ENCODE assay signal across 8 cellular contexts in genomic region chr6:11144393-11144829, GRCh38. TPM values are rescaled to one million over a fixed set of nuclear protein-coding genes. Genes with fewer than 3 reads are reported as not detected.
DNase-seq lines count a peak whose midpoint lies in the region; ATAC-seq, FAIRE-seq and TF ChIP-seq lines count a peak whose summit lies in the region.

No MANE protein-coding gene starts in this region.

- intact Hi-C loops in CD4-positive, alpha-beta memory T cell (cut with micrococcal nuclease) = loop anchor here (1.0 to 2.0 kb wide), 3 partner anchors 28 to 431 kb away; no protein-coding TSS in a partner anchor
- intact Hi-C loops in pancreas (cut with DNase I) (loop anchor here in 1 of 3 donors (10.0 kb wide), 1 partner anchor 350 kb away; no protein-coding TSS in a partner anchor), tibial artery (cut with DNase I; ENCODE audit: low total_unique reads) (loop anchor here (2.0 kb wide), 1 partner anchor 28 kb away; no protein-coding TSS in a partner anchor)

- peaks cover 0 to 4% (median 0%) of the 10 kb centered on the region in 4 donors for H3K4me1 Mint-ChIP-seq in CD4-positive, alpha-beta memory T cell

- no peaks in the 10 kb centered on the region for H3K4me1 ChIP-seq in CD4-positive, alpha-beta memory T cell (ENCODE audit: insufficient read depth, low read length)
- H3K4me1 ChIP-seq in SJCRH30 = no peaks in the 10 kb centered on the region
- no peaks in the 10 kb centered on the region for H3K4me1 ChIP-seq in gastroesophageal sphincter
- no peaks in the 10 kb centered on the region for H3K4me1 ChIP-seq in pancreas
- H3K4me1 ChIP-seq in tibial artery = peaks cover 0 to 3% (median 0%) of the 10 kb centered on the region in 4 donors

- H3K9me3 ChIP-seq in CD4-positive, alpha-beta memory T cell (ENCODE audit: control insufficient read depth in 1 of 2, low read length in 2 of 2) = no peaks in the 10 kb centered on the region
- H3K9me3 ChIP-seq in SJCRH30 (replicated peaks) (no peaks in the 10 kb centered on the region), gastroesophageal sphincter (no peaks in the 10 kb centered on the region), pancreas (no peaks in the 10 kb centered on the region), tibial artery (no peaks in the 10 kb centered on the region)

- POLR2A ChIA-PET in CD4-positive, alpha-beta memory T cell (lab: Charles Lee; ENCODE audit: partially characterized antibody) = no interaction called here

- no peak overlapping the region for H3K27ac ChIP-seq in CD4-positive, alpha-beta memory T cell (ENCODE audit: low read depth, low read length)
- no peak overlapping the region for H3K27ac ChIP-seq in SJCRH30
- no peak overlapping the region for H3K27ac ChIP-seq in gastroesophageal sphincter
- no peak overlapping the region for H3K27ac ChIP-seq in pancreas
- H3K27ac ChIP-seq in tibial artery = no peak overlapping the region

- H3K9me3 Mint-ChIP-seq in CD4-positive, alpha-beta memory T cell = no peaks in the 10 kb centered on the region

- TF ChIP-seq EP300 in gastroesophageal sphincter (IDR thresholded peaks at IDR 0.05) = no peak

- peak; percentile 77 for ATAC-seq in GM19397 (IDR thresholded peaks at IDR 0.05; ENCODE audit: unreplicated experiment)
- ATAC-seq in gastroesophageal sphincter = peak; percentile 86
- ATAC-seq in pancreas = peak; percentile 87 to 97 (median 96)

- no peaks in the 10 kb centered on the region for H3K36me3 ChIP-seq in CD4-positive, alpha-beta memory T cell (ENCODE audit: insufficient read depth, low read length)
- H3K36me3 ChIP-seq in SJCRH30 (no peaks in the 10 kb centered on the region), gastroesophageal sphincter (no peaks in the 10 kb centered on the region), pancreas (no peaks in the 10 kb centered on the region), tibial artery (no peaks in the 10 kb centered on the region)

- no peaks in the 10 kb centered on the region for H3K27me3 Mint-ChIP-seq in CD4-positive, alpha-beta memory T cell

- H3K4me3 ChIP-seq in CD4-positive, alpha-beta memory T cell (ENCODE audit: low read length in 2 of 2) = no peak overlapping the region
- H3K4me3 ChIP-seq in SJCRH30 (no peak overlapping the region), gastroesophageal sphincter (no peak overlapping the region), pancreas (no peak overlapping the region), tibial artery (no peak overlapping the region)

- CTCF ChIA-PET in CD4-positive, alpha-beta memory T cell (lab: Charles Lee; ENCODE audit: partially characterized antibody) = interaction anchor here (1.2 to 5.9 kb wide), 7 partner anchors 27 to 432 kb away, joined by 3 to 167 read pairs (median 11); no protein-coding TSS in a partner anchor

- peak; percentile 54 to 68 (median 64) for DNase-seq in CD4-positive, alpha-beta memory T cell
- DNase-seq in HUDEP-2 (lab: John Stamatoyannopoulos, UW; ENCODE audit: unreplicated experiment in 76 of 76) (peak in 60 of 76 experiments; percentile 11 to 78 (median 45)), SJCRH30 (peak; percentile 57 to 71), pancreas (peak; percentile 53 to 85 (median 71)), tibial artery (peak; percentile 73 to 85)
- peak; percentile 91 for DNase-seq in activated effector memory CD4-positive, alpha-beta T cell treated with anti-CD3 and anti-CD28 coated beads, Interleukin-2, amount 50 U/mL, for 16 hours

- H3K27me3 ChIP-seq in CD4-positive, alpha-beta memory T cell (ENCODE audit: insufficient read depth, low read length) = no peaks in the 10 kb centered on the region
- H3K27me3 ChIP-seq in SJCRH30 (no peaks in the 10 kb centered on the region), gastroesophageal sphincter (no peaks in the 10 kb centered on the region), pancreas (no peaks in the 10 kb centered on the region), tibial artery (no peaks in the 10 kb centered on the region)

- peaks cover 0 to 3% of the 10 kb centered on the region in 2 donors for H3K36me3 Mint-ChIP-seq in CD4-positive, alpha-beta memory T cell

- H3K4me3 Mint-ChIP-seq in CD4-positive, alpha-beta memory T cell = no peak overlapping the region

- FAIRE-seq in pancreas (lab: Jason Lieb, UNC) = peak; percentile 20

- TF ChIP-seq CTCF in gastroesophageal sphincter (IDR thresholded peaks at IDR 0.05) = peak; percentile 83 to 91 (median 88)
- TF ChIP-seq CTCF in pancreas (IDR thresholded peaks at IDR 0.05) = peak; percentile 55 to 81 (median 68)
- TF ChIP-seq CTCF in tibial artery (IDR thresholded peaks at IDR 0.05) = peak; percentile 88 to 91

- WGBS in gastroesophageal sphincter (ENCODE audit: low coverage in 1 of 2), 2 donors = 15 to 23% methylated on average over 4 to 6 of the region's 6 CpGs
- 10 to 13% methylated on average over 6 of the region's 6 CpGs for WGBS in pancreas, 2 donors

- TF ChIP-seq POLR2A in gastroesophageal sphincter (IDR thresholded peaks at IDR 0.05) = no peak

- no peak overlapping the region for H3K27ac Mint-ChIP-seq in CD4-positive, alpha-beta memory T cell

RNA-seq across cellular contexts. Expression of gene ERVFRD-1, which starts 32.9 kb away (rescaled TPM):
- not detected for total RNA-seq in CD4-positive, alpha-beta memory T cell
- under 1 TPM; 0.05 to 0.29 TPM for polyA plus RNA-seq in CD4-positive, alpha-beta memory T cell
- not detected in 2 replicates for total RNA-seq in SJCRH30 (2014; rRNA removed; shearing (Covaris generic))
- total RNA-seq in gastroesophageal sphincter (under 1 TPM in 2 of 4 donors, not detected in 2; 0.12 to 0.27 TPM), pancreas (under 1 TPM in 2 of 6 donors, not detected in 4; 0.06 to 0.09 TPM)
- under 1 TPM in 1 of 2 donors, not detected in 1; 0.07 TPM for polyA plus RNA-seq in pancreas

RNA-seq across cellular contexts. Expression of gene SMIM13, which starts 50.8 kb away (rescaled TPM):
- total RNA-seq in CD4-positive, alpha-beta memory T cell = 1 to 10 TPM; 5.4 to 6.1 TPM
- 1 to 10 TPM; 2.1 to 5.2 TPM for polyA plus RNA-seq in CD4-positive, alpha-beta memory T cell
- total RNA-seq in SJCRH30 (2014; rRNA removed; shearing (Covaris generic)) = 13.2 and 16.3 TPM in 2 replicates
- 10 to 100 TPM in 3 of 4 donors, 1 to 10 TPM in 1; 8.3 to 13.5 (median 12.5) TPM for total RNA-seq in gastroesophageal sphincter
- 1 to 10 TPM; 2.5 to 5.1 (median 3.1) TPM for total RNA-seq in pancreas
- 1 to 10 TPM; 1.4 to 2.4 TPM for polyA plus RNA-seq in pancreas
